ENCODE assay signal across 8 cellular contexts in genomic region chr12:57215668-57216013, GRCh38. TPM values are rescaled to one million over a fixed set of nuclear protein-coding genes. Genes with fewer than 3 reads are reported as not detected.
DNase-seq lines count a peak whose midpoint lies in the region; ATAC-seq and TF ChIP-seq lines count a peak whose summit lies in the region.

No MANE protein-coding gene starts in this region.

- peaks cover 58% of the 10 kb centered on the region for H3K27me3 Mint-ChIP-seq in CD8-positive, alpha-beta T cell (ENCODE audit: low read depth)

- H3K27me3 ChIP-seq in CD8-positive, alpha-beta T cell (ENCODE audit: insufficient read depth, low read length) = peaks cover 57% of the 10 kb centered on the region
- peaks cover 72% of the 10 kb centered on the region for H3K27me3 ChIP-seq in iPS-18a (ENCODE audit: control insufficient read depth, insufficient read depth, low read length)

- no peak overlapping the region for H3K27ac ChIP-seq in CD8-positive, alpha-beta T cell (ENCODE audit: low read depth, low read length)
- no peak overlapping the region for H3K27ac ChIP-seq in iPS-18a (ENCODE audit: low read length)

- CTCF ChIA-PET in CD8-positive, alpha-beta T cell (lab: Charles Lee) = interaction anchor here (1.5 to 11.7 kb wide), 4 partner anchors 10 to 35 kb away, joined by 3 to 526 read pairs (median 91); partner anchors contain the start of genes SHMT2 and STAC3

- intact Hi-C loops in CD8-positive, alpha-beta T cell (cut with DNase I, micrococcal nuclease) = no loop called here
- intact Hi-C loops in left ventricle myocardium superior (cut with micrococcal nuclease) = no loop called here

- in situ Hi-C loops in KBM-7 (cut with MboI; ENCODE audit: low pct_unique_long_range_greater_than_20kb, low sequenced_read_pairs) = no loop called here

- H3K36me3 Mint-ChIP-seq in CD8-positive, alpha-beta T cell = no peaks in the 10 kb centered on the region

- DNase-seq in CD8-positive, alpha-beta T cell = peak in 3 of 7 experiments; percentile 33 to 43 (median 34)
- no peak for DNase-seq in KBM-7
- no peak for DNase-seq in middle frontal gyrus (ENCODE audit: extremely low spot score, low spot score)
- DNase-seq in activated gamma-delta T cell (lab: John Stamatoyannopoulos, UW) = no peak
- no peak for DNase-seq in left ventricle myocardium superior

- ATAC-seq in CD8-positive, alpha-beta T cell = peak; percentile 15
- ATAC-seq in GM21381 (IDR thresholded peaks at IDR 0.05; ENCODE audit: unreplicated experiment) (peak; percentile 49), SK-N-SH treated with all-trans-retinoic acid at 6 μM for 48 hours (peak; percentile 6; the same call in 2 of the 3 replicates), left ventricle myocardium superior (no peak)

- no peaks in the 10 kb centered on the region for H3K36me3 ChIP-seq in CD8-positive, alpha-beta T cell (ENCODE audit: insufficient read depth, low read length)
- peaks cover 8% of the 10 kb centered on the region for H3K36me3 ChIP-seq in iPS-18a (ENCODE audit: control insufficient read depth, low read depth, low read length)

- H3K9ac ChIP-seq in iPS-18a (ENCODE audit: low read length) = no peak overlapping the region

- peak overlapping the region; percentile 13 for H3K4me3 ChIP-seq in CD8-positive, alpha-beta T cell (ENCODE audit: low read depth, low read length)
- H3K4me3 ChIP-seq in iPS-18a (ENCODE audit: low read length) = peak overlapping the region; percentile 0

- TF ChIP-seq CTCF in CD8-positive, alpha-beta T cell (IDR thresholded peaks at IDR 0.05) = no peak

- H3K9me3 Mint-ChIP-seq in CD8-positive, alpha-beta T cell = no peaks in the 10 kb centered on the region

- H3K4me1 ChIP-seq in CD8-positive, alpha-beta T cell (ENCODE audit: insufficient read depth, low read length) = peaks cover 44% of the 10 kb centered on the region
- peaks cover 24% of the 10 kb centered on the region for H3K4me1 ChIP-seq in iPS-18a (ENCODE audit: control insufficient read depth, low read depth, low read length)

- no peaks in the 10 kb centered on the region for H3K9me3 ChIP-seq in CD8-positive, alpha-beta T cell (ENCODE audit: low read length)
- H3K9me3 ChIP-seq in iPS-18a (ENCODE audit: control insufficient read depth, low read depth, low read length) = peaks cover 4% of the 10 kb centered on the region

- H3K4me1 Mint-ChIP-seq in CD8-positive, alpha-beta T cell (ENCODE audit: low read depth) = peaks cover 41% of the 10 kb centered on the region

- POLR2A ChIA-PET in CD8-positive, alpha-beta T cell (lab: Charles Lee) = interaction anchor here (0.7 to 4.8 kb wide), 3 partner anchors 14 to 536 kb away, joined by 3 to 22 read pairs (median 10); partner anchors contain the start of gene SHMT2

- H3K27ac Mint-ChIP-seq in CD8-positive, alpha-beta T cell = peak overlapping the region; percentile 7

- H3K4me3 Mint-ChIP-seq in CD8-positive, alpha-beta T cell = peak overlapping the region; percentile 65

TF ChIP-seq in SK-N-SH treated with all-trans-retinoic acid at 6 μM for 48 hours, 23 proteins besides CTCF, POLR2A, EP300 and RAD21:
- no peak for TF ChIP-seq BACH2 (CRISPR knock-in tag; IDR thresholded peaks at IDR 0.05; ENCODE audit: borderline replicate concordance)
- TF ChIP-seq, protein P1, sequence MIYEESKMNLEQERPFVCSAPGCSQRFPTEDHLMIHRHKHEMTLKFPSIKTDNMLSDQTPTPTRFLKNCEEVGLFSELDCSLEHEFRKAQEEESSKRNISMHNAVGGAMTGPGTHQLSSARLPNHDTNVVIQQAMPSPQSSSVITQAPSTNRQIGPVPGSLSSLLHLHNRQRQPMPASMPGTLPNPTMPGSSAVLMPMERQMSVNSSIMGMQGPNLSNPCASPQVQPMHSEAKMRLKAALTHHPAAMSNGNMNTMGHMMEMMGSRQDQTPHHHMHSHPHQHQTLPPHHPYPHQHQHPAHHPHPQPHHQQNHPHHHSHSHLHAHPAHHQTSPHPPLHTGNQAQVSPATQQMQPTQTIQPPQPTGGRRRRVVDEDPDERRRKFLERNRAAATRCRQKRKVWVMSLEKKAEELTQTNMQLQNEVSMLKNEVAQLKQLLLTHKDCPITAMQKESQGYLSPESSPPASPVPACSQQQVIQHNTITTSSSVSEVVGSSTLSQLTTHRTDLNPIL (CRISPR knock-in tag; IDR thresholded peaks at IDR 0.05; ENCODE audit: low read depth) = no peak
- no peak for TF ChIP-seq POU6F1 (CRISPR knock-in tag; IDR thresholded peaks at IDR 0.05; ENCODE audit: borderline replicate concordance, low read depth)
- no peak for TF ChIP-seq ZNF70 (CRISPR knock-in tag; IDR thresholded peaks at IDR 0.05)
- no peak for TF ChIP-seq ARNTL (CRISPR knock-in tag; IDR thresholded peaks at IDR 0.05; ENCODE audit: borderline replicate concordance, low read depth)
- TF ChIP-seq, protein P2, sequence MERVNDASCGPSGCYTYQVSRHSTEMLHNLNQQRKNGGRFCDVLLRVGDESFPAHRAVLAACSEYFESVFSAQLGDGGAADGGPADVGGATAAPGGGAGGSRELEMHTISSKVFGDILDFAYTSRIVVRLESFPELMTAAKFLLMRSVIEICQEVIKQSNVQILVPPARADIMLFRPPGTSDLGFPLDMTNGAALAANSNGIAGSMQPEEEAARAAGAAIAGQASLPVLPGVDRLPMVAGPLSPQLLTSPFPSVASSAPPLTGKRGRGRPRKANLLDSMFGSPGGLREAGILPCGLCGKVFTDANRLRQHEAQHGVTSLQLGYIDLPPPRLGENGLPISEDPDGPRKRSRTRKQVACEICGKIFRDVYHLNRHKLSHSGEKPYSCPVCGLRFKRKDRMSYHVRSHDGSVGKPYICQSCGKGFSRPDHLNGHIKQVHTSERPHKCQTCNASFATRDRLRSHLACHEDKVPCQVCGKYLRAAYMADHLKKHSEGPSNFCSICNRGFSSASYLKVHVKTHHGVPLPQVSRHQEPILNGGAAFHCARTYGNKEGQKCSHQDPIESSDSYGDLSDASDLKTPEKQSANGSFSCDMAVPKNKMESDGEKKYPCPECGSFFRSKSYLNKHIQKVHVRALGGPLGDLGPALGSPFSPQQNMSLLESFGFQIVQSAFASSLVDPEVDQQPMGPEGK (CRISPR knock-in tag; IDR thresholded peaks at IDR 0.05; ENCODE audit: borderline replicate concordance) = no peak
- TF ChIP-seq ZFP30 (CRISPR knock-in tag; IDR thresholded peaks at IDR 0.05) = no peak
- no peak for TF ChIP-seq OSR1 (CRISPR knock-in tag; IDR thresholded peaks at IDR 0.05)
- TF ChIP-seq, protein P3, sequence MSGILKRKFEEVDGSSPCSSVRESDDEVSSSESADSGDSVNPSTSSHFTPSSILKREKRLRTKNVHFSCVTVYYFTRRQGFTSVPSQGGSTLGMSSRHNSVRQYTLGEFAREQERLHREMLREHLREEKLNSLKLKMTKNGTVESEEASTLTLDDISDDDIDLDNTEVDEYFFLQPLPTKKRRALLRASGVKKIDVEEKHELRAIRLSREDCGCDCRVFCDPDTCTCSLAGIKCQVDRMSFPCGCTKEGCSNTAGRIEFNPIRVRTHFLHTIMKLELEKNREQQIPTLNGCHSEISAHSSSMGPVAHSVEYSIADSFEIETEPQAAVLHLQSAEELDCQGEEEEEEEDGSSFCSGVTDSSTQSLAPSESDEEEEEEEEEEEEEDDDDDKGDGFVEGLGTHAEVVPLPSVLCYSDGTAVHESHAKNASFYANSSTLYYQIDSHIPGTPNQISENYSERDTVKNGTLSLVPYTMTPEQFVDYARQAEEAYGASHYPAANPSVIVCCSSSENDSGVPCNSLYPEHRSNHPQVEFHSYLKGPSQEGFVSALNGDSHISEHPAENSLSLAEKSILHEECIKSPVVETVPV (CRISPR knock-in tag; IDR thresholded peaks at IDR 0.05) = no peak
- no peak for TF ChIP-seq PPARA (CRISPR knock-in tag; IDR thresholded peaks at IDR 0.05; ENCODE audit: borderline replicate concordance)
- TF ChIP-seq TOX (CRISPR knock-in tag; IDR thresholded peaks at IDR 0.05; ENCODE audit: borderline replicate concordance) = no peak
- TF ChIP-seq ZNF8 (CRISPR knock-in tag; IDR thresholded peaks at IDR 0.05) = no peak
- no peak for TF ChIP-seq ISL1 (CRISPR knock-in tag; IDR thresholded peaks at IDR 0.05)
- no peak for TF ChIP-seq SNAI2 (CRISPR knock-in tag; IDR thresholded peaks at IDR 0.05)
- no peak for TF ChIP-seq ZFP3 (CRISPR knock-in tag; IDR thresholded peaks at IDR 0.05)
- TF ChIP-seq ESRRG (CRISPR knock-in tag; IDR thresholded peaks at IDR 0.05) = no peak
- no peak for TF ChIP-seq ZNF565 (CRISPR knock-in tag; conservative IDR thresholded peaks at IDR 0.05; ENCODE audit: low read depth)

RNA-seq across cellular contexts. Expression of gene NXPH4, which starts 1.0 kb away (rescaled TPM):
- total RNA-seq in CD8-positive, alpha-beta T cell = 1 to 10 TPM; 1.4 to 1.7 TPM
- 1.8 TPM for total RNA-seq in left ventricle myocardium superior

RNA-seq across cellular contexts. Expression of gene SHMT2, which starts 13.9 kb away (rescaled TPM):
- 10 to 100 TPM; 14.2 to 18.6 TPM for total RNA-seq in CD8-positive, alpha-beta T cell
- total RNA-seq in left ventricle myocardium superior = 33.4 TPM

RNA-seq across cellular contexts. Expression of gene STAC3, which starts 35.3 kb away (rescaled TPM):
- 1 to 10 TPM in 1 of 2 experiments, under 1 TPM in 1; 0.54 to 1.5 TPM for total RNA-seq in CD8-positive, alpha-beta T cell
- 1.4 TPM for total RNA-seq in left ventricle myocardium superior
